In genomic region chr2:225993430-225993829, GRCh38 we compare ENCODE assay signal across 1 cellular context.
TF ChIP-seq lines count a peak whose summit lies in the region.

No MANE protein-coding gene starts in this region.

TF ChIP-seq in SK-N-SH, 30 proteins besides CTCF, POLR2A, EP300 and RAD21:
- TF ChIP-seq TEAD4 (IDR thresholded peaks at IDR 0.05; ENCODE audit: borderline replicate concordance, insufficient read depth) (0 out of 2 replicates have a peak, but pooled peaks have one; percentile 12), POLR2AphosphoS5 (IDR thresholded peaks at IDR 0.05; ENCODE audit: low read depth, low read length) (no peak), FOXJ3 (CRISPR knock-in tag; IDR thresholded peaks at IDR 0.05) (no peak), NRF1 (IDR thresholded peaks at IDR 0.05; ENCODE audit: low read depth, low read length) (no peak), FOSL2 (IDR thresholded peaks at IDR 0.05; ENCODE audit: borderline replicate concordance, low read depth) (peak; percentile 84), PBX3 (IDR thresholded peaks at IDR 0.05) (peak; percentile 42), MEF2A (IDR thresholded peaks at IDR 0.05; ENCODE audit: borderline replicate concordance, low read depth) (peak; percentile 96), NFIC (IDR thresholded peaks at IDR 0.05; ENCODE audit: borderline replicate concordance) (peak; percentile 46; the same call in 1 of the 2 replicates), ELF1 (IDR thresholded peaks at IDR 0.05) (peak; percentile 37; the same call in 1 of the 2 replicates), JUND (IDR thresholded peaks at IDR 0.05) (peak; percentile 80), TCF12 (IDR thresholded peaks at IDR 0.05) (peak; percentile 60), EZH2phosphoT487 (IDR thresholded peaks at IDR 0.05; ENCODE audit: borderline replicate concordance, low read depth) (no peak), GATA2 (CRISPR knock-in tag; IDR thresholded peaks at IDR 0.05) (no peak)
